Comparison of ENCODE assay signal across 8 cellular contexts in genomic region chr3:149971403-149972075, GRCh38. TPM values are rescaled to one million over a fixed set of nuclear protein-coding genes. Genes with fewer than 3 reads are reported as not detected.
DNase-seq lines count a peak whose midpoint lies in the region; ATAC-seq and TF ChIP-seq lines count a peak whose summit lies in the region.

No MANE protein-coding gene starts in this region.

- H3K27me3 ChIP-seq in GM06990 (replicated peaks; ENCODE audit: control insufficient read depth, insufficient read depth, low read length): no peaks in the 10 kb centered on the region; the same call in 1 of the 2 replicates

- H3K27me3 Mint-ChIP-seq in stimulated activated naive CD8-positive, alpha-beta T cell treated with anti-CD3 and anti-CD28 coated beads, Interleukin-15, amount 100 ng/mL, for 72 hours: peaks cover 37% of the 10 kb centered on the region

- DNase-seq in GM06990 (ENCODE audit: extremely low read depth, insufficient read length) (no peak), NCI-H510A treated with DMSO at 0.1 percent for 48 hours (lab: John Stamatoyannopoulos, UW) (peak; percentile 71), epithelial cell of proximal tubule (ENCODE audit: low read depth) (no peak), mucosa of gallbladder (ENCODE audit: low spot score) (peak; percentile 30), COLO829 (ENCODE audit: low spot score) (no peak)
- peak; percentile 55 for DNase-seq in activated T-cell treated with anti-CD3 and anti-CD28 coated beads, Interleukin-2, amount 50 U/mL, for 1 hour
- DNase-seq in stimulated activated naive CD8-positive, alpha-beta T cell treated with anti-CD3 and anti-CD28 coated beads, Interleukin-15, amount 100 ng/mL, for 72 hours: peak; percentile 18 to 21

- peak; percentile 5 for ATAC-seq in HG03039 (IDR thresholded peaks at IDR 0.05; ENCODE audit: unreplicated experiment)
- ATAC-seq in stimulated activated naive CD8-positive, alpha-beta T cell treated with anti-CD3 and anti-CD28 coated beads, Interleukin-15, amount 100 ng/mL, for 72 hours: peak; percentile 27

- peak overlapping the region; percentile 20 to 33 for H3K27ac Mint-ChIP-seq in stimulated activated naive CD8-positive, alpha-beta T cell treated with anti-CD3 and anti-CD28 coated beads, Interleukin-15, amount 100 ng/mL, for 72 hours

- H3K4me1 Mint-ChIP-seq in stimulated activated naive CD8-positive, alpha-beta T cell treated with anti-CD3 and anti-CD28 coated beads, Interleukin-15, amount 100 ng/mL, for 72 hours: peaks cover 15% of the 10 kb centered on the region

- H3K9me3 Mint-ChIP-seq in stimulated activated naive CD8-positive, alpha-beta T cell treated with anti-CD3 and anti-CD28 coated beads, Interleukin-15, amount 100 ng/mL, for 72 hours: no peaks in the 10 kb centered on the region

- H3K4me3 ChIP-seq in GM06990 (replicated peaks; ENCODE audit: low read depth, low read length): peak overlapping the region; percentile 63
- peak overlapping the region; percentile 82 for H3K4me3 ChIP-seq in epithelial cell of proximal tubule (ENCODE audit: low read depth, low read length)

- no peak for TF ChIP-seq CTCF in GM06990 (IDR thresholded peaks at IDR 0.05; ENCODE audit: insufficient read depth, low read length, poor library complexity, severe bottlenecking)
- TF ChIP-seq CTCF in epithelial cell of proximal tubule (conservative IDR thresholded peaks at IDR 0.05; ENCODE audit: low read depth, low read length): no peak

- H3K4me3 Mint-ChIP-seq in stimulated activated naive CD8-positive, alpha-beta T cell treated with anti-CD3 and anti-CD28 coated beads, Interleukin-15, amount 100 ng/mL, for 72 hours: peak overlapping the region; percentile 88

- no peaks in the 10 kb centered on the region for H3K36me3 ChIP-seq in GM06990 (ENCODE audit: control insufficient read depth, insufficient read depth, low read length)

RNA-seq across cellular contexts. Expression of gene PFN2, which starts 0.8 kb away (rescaled TPM):
- total RNA-seq in epithelial cell of proximal tubule (112 and 137 TPM in 2 replicates), mucosa of gallbladder (60.3 TPM)

Comparison
In these comparisons a context has a peak if more than half of its experiments do, and no peak if none do; other contexts are left out.
1. DNase-seq: peak in NCI-H510A treated with DMSO at 0.1 percent for 48 hours (single experiment), activated T-cell treated with anti-CD3 and anti-CD28 coated beads, Interleukin-2, amount 50 U/mL, for 1 hour (single experiment), mucosa of gallbladder (single experiment) and stimulated activated naive CD8-positive, alpha-beta T cell treated with anti-CD3 and anti-CD28 coated beads, Interleukin-15, amount 100 ng/mL, for 72 hours (2 of 2); none in GM06990 (single experiment), epithelial cell of proximal tubule (single experiment) and COLO829 (single experiment).